Comparison of ENCODE assay signal across 1 cellular context in the genomic region with DNA sequence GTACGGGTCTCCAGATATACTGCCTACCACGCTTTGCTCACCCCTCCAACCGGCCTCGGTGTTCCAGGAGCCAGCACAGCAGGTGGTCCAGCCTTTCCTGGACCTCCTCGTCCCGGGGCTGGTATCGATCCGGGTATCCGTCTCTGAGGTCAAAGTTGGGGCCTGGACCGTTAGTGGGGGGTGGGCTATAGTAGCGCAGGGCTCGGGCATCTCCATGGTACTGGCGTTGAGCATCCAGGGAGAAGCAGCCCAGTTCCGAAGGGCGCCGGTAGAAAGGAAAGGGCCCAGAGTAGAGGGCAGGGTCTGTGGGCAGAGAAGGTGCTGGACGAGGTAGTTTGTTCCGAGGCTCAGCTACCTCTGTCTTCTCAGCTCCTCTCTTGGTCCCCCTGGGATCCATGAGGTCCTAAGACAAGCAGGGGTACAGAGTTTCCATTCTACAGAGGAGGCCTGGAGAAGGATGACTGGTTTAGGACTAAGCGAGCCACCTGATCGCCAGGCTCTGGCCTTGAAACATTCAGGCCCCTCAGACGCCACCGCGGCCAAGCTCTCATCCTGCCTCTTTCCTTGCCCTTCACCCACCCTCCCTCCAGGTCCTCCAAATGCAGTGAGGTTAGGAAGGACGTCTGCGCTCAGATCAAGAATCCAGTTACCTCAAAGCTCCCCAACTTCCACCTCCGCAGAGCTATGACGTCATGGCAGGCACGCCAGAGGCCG.
TF ChIP-seq lines count a peak whose summit lies in the region.

No MANE protein-coding gene starts in this region.

TF ChIP-seq in K562, 482 proteins besides CTCF, POLR2A, EP300 and RAD21 (continued from another document and continues in another):
- TF ChIP-seq TOE1 (IDR thresholded peaks at IDR 0.05; ENCODE audit: borderline replicate concordance) = no peak
- TF ChIP-seq TOE1 (CRISPR knock-in tag; IDR thresholded peaks at IDR 0.05; ENCODE audit: borderline replicate concordance, low read depth) = 0 out of 2 replicates have a peak, but pooled peaks have one; percentile 42
- TF ChIP-seq FOS (IDR thresholded peaks at IDR 0.05; ENCODE audit: extremely low read depth, insufficient read length) = no peak
- TF ChIP-seq, protein P1, sequence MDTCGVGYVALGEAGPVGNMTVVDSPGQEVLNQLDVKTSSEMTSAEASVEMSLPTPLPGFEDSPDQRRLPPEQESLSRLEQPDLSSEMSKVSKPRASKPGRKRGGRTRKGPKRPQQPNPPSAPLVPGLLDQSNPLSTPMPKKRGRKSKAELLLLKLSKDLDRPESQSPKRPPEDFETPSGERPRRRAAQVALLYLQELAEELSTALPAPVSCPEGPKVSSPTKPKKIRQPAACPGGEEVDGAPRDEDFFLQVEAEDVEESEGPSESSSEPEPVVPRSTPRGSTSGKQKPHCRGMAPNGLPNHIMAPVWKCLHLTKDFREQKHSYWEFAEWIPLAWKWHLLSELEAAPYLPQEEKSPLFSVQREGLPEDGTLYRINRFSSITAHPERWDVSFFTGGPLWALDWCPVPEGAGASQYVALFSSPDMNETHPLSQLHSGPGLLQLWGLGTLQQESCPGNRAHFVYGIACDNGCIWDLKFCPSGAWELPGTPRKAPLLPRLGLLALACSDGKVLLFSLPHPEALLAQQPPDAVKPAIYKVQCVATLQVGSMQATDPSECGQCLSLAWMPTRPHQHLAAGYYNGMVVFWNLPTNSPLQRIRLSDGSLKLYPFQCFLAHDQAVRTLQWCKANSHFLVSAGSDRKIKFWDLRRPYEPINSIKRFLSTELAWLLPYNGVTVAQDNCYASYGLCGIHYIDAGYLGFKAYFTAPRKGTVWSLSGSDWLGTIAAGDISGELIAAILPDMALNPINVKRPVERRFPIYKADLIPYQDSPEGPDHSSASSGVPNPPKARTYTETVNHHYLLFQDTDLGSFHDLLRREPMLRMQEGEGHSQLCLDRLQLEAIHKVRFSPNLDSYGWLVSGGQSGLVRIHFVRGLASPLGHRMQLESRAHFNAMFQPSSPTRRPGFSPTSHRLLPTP (IDR thresholded peaks at IDR 0.05; ENCODE audit: borderline replicate concordance, extremely low read depth, insufficient read length) = no peak
- no peak for TF ChIP-seq ZNF695 (CRISPR knock-in tag; IDR thresholded peaks at IDR 0.05)
- TF ChIP-seq, protein P2, sequence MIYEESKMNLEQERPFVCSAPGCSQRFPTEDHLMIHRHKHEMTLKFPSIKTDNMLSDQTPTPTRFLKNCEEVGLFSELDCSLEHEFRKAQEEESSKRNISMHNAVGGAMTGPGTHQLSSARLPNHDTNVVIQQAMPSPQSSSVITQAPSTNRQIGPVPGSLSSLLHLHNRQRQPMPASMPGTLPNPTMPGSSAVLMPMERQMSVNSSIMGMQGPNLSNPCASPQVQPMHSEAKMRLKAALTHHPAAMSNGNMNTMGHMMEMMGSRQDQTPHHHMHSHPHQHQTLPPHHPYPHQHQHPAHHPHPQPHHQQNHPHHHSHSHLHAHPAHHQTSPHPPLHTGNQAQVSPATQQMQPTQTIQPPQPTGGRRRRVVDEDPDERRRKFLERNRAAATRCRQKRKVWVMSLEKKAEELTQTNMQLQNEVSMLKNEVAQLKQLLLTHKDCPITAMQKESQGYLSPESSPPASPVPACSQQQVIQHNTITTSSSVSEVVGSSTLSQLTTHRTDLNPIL (CRISPR knock-in tag; IDR thresholded peaks at IDR 0.05) = peak; percentile 88; the same call in 1 of the 2 replicates
- TF ChIP-seq, protein P3, sequence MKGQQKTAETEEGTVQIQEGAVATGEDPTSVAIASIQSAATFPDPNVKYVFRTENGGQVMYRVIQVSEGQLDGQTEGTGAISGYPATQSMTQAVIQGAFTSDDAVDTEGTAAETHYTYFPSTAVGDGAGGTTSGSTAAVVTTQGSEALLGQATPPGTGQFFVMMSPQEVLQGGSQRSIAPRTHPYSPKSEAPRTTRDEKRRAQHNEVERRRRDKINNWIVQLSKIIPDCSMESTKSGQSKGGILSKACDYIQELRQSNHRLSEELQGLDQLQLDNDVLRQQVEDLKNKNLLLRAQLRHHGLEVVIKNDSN (CRISPR knock-in tag; IDR thresholded peaks at IDR 0.05) = no peak
- TF ChIP-seq ZC3H8 (IDR thresholded peaks at IDR 0.05) = no peak
- TF ChIP-seq, protein P4, sequence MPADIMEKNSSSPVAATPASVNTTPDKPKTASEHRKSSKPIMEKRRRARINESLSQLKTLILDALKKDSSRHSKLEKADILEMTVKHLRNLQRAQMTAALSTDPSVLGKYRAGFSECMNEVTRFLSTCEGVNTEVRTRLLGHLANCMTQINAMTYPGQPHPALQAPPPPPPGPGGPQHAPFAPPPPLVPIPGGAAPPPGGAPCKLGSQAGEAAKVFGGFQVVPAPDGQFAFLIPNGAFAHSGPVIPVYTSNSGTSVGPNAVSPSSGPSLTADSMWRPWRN (IDR thresholded peaks at IDR 0.05; ENCODE audit: low read depth) = no peak
- no peak for TF ChIP-seq RNF2 (IDR thresholded peaks at IDR 0.05)
- TF ChIP-seq, protein P5, sequence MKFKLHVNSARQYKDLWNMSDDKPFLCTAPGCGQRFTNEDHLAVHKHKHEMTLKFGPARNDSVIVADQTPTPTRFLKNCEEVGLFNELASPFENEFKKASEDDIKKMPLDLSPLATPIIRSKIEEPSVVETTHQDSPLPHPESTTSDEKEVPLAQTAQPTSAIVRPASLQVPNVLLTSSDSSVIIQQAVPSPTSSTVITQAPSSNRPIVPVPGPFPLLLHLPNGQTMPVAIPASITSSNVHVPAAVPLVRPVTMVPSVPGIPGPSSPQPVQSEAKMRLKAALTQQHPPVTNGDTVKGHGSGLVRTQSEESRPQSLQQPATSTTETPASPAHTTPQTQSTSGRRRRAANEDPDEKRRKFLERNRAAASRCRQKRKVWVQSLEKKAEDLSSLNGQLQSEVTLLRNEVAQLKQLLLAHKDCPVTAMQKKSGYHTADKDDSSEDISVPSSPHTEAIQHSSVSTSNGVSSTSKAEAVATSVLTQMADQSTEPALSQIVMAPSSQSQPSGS (CRISPR knock-in tag; IDR thresholded peaks at IDR 0.05) = no peak; the same call in 1 of the 2 replicates
- no peak for TF ChIP-seq ESRRB (CRISPR knock-in tag; IDR thresholded peaks at IDR 0.05; ENCODE audit: borderline replicate concordance)
- no peak for TF ChIP-seq GABPB2 (CRISPR knock-in tag; conservative IDR thresholded peaks at IDR 0.05)
- TF ChIP-seq, protein P6, sequence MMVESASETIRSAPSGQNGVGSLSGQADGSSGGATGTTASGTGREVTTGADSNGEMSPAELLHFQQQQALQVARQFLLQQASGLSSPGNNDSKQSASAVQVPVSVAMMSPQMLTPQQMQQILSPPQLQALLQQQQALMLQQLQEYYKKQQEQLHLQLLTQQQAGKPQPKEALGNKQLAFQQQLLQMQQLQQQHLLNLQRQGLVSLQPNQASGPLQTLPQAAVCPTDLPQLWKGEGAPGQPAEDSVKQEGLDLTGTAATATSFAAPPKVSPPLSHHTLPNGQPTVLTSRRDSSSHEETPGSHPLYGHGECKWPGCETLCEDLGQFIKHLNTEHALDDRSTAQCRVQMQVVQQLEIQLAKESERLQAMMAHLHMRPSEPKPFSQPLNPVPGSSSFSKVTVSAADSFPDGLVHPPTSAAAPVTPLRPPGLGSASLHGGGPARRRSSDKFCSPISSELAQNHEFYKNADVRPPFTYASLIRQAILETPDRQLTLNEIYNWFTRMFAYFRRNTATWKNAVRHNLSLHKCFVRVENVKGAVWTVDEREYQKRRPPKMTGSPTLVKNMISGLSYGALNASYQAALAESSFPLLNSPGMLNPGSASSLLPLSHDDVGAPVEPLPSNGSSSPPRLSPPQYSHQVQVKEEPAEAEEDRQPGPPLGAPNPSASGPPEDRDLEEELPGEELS (CRISPR knock-in tag; IDR thresholded peaks at IDR 0.05; ENCODE audit: borderline replicate concordance) = peak; percentile 9; the same call in 1 of the 2 replicates
- TF ChIP-seq HCFC1 (IDR thresholded peaks at IDR 0.05; ENCODE audit: low read depth, low read length) = no peak
- TF ChIP-seq FOXK1 (CRISPR knock-in tag; IDR thresholded peaks at IDR 0.05; ENCODE audit: borderline replicate concordance) = no peak
- no peak for TF ChIP-seq SIN3A (IDR thresholded peaks at IDR 0.05; ENCODE audit: borderline replicate concordance in 2 of 2, control insufficient read depth in 1 of 2, low read depth in 2 of 2, low read length in 2 of 2)
- TF ChIP-seq, protein P7, sequence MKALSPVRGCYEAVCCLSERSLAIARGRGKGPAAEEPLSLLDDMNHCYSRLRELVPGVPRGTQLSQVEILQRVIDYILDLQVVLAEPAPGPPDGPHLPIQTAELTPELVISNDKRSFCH (CRISPR knock-in tag; IDR thresholded peaks at IDR 0.05) = peak; percentile 68; the same call in 1 of the 2 replicates
- TF ChIP-seq, protein P7 (tag; IDR thresholded peaks at IDR 0.05) = no peak
- no peak for TF ChIP-seq RBBP5 (IDR thresholded peaks at IDR 0.05; ENCODE audit: borderline replicate concordance, insufficient read depth, low read length, poor library complexity, severe bottlenecking)
- TF ChIP-seq, protein P8, sequence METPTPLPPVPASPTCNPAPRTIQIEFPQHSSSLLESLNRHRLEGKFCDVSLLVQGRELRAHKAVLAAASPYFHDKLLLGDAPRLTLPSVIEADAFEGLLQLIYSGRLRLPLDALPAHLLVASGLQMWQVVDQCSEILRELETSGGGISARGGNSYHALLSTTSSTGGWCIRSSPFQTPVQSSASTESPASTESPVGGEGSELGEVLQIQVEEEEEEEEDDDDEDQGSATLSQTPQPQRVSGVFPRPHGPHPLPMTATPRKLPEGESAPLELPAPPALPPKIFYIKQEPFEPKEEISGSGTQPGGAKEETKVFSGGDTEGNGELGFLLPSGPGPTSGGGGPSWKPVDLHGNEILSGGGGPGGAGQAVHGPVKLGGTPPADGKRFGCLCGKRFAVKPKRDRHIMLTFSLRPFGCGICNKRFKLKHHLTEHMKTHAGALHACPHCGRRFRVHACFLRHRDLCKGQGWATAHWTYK (CRISPR knock-in tag; IDR thresholded peaks at IDR 0.05) = no peak; the same call in 1 of the 2 replicates
- TF ChIP-seq ZNF589 (CRISPR knock-in tag; IDR thresholded peaks at IDR 0.05; ENCODE audit: low read depth) = no peak; the same call in 1 of the 2 replicates
- TF ChIP-seq, protein P9, sequence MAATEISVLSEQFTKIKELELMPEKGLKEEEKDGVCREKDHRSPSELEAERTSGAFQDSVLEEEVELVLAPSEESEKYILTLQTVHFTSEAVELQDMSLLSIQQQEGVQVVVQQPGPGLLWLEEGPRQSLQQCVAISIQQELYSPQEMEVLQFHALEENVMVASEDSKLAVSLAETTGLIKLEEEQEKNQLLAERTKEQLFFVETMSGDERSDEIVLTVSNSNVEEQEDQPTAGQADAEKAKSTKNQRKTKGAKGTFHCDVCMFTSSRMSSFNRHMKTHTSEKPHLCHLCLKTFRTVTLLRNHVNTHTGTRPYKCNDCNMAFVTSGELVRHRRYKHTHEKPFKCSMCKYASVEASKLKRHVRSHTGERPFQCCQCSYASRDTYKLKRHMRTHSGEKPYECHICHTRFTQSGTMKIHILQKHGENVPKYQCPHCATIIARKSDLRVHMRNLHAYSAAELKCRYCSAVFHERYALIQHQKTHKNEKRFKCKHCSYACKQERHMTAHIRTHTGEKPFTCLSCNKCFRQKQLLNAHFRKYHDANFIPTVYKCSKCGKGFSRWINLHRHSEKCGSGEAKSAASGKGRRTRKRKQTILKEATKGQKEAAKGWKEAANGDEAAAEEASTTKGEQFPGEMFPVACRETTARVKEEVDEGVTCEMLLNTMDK (IDR thresholded peaks at IDR 0.05; ENCODE audit: borderline replicate concordance, insufficient read depth, low read depth, low read length, poor library complexity, severe bottlenecking) = no peak
- TF ChIP-seq CBX5 (IDR thresholded peaks at IDR 0.05; ENCODE audit: borderline replicate concordance, low read depth) = no peak
- TF ChIP-seq, protein P10, sequence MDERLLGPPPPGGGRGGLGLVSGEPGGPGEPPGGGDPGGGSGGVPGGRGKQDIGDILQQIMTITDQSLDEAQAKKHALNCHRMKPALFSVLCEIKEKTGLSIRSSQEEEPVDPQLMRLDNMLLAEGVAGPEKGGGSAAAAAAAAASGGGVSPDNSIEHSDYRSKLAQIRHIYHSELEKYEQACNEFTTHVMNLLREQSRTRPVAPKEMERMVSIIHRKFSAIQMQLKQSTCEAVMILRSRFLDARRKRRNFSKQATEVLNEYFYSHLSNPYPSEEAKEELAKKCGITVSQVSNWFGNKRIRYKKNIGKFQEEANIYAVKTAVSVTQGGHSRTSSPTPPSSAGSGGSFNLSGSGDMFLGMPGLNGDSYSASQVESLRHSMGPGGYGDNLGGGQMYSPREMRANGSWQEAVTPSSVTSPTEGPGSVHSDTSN (CRISPR knock-in tag; IDR thresholded peaks at IDR 0.05; ENCODE audit: low read depth) = no peak
- TF ChIP-seq, protein P10 (tag; conservative IDR thresholded peaks at IDR 0.05; ENCODE audit: low read depth) = no peak
- TF ChIP-seq ZNF785 (CRISPR knock-in tag; IDR thresholded peaks at IDR 0.05) = peak; percentile 20; the same call in 1 of the 2 replicates
- peak; percentile 86 for TF ChIP-seq ZNF583 (CRISPR knock-in tag; IDR thresholded peaks at IDR 0.05)
- TF ChIP-seq ZNF174 (CRISPR knock-in tag; IDR thresholded peaks at IDR 0.05) = no peak
- TF ChIP-seq STAT5A (IDR thresholded peaks at IDR 0.05; ENCODE audit: borderline replicate concordance, low read length) = no peak; the same call in 1 of the 2 replicates
- no peak for TF ChIP-seq MED1 (CRISPR knock-in tag; IDR thresholded peaks at IDR 0.05; ENCODE audit: borderline replicate concordance)
- TF ChIP-seq, protein P11, sequence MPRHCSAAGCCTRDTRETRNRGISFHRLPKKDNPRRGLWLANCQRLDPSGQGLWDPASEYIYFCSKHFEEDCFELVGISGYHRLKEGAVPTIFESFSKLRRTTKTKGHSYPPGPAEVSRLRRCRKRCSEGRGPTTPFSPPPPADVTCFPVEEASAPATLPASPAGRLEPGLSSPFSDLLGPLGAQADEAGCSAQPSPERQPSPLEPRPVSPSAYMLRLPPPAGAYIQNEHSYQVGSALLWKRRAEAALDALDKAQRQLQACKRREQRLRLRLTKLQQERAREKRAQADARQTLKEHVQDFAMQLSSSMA (CRISPR knock-in tag; IDR thresholded peaks at IDR 0.05) = no peak
- no peak for TF ChIP-seq RFX5 (IDR thresholded peaks at IDR 0.05; ENCODE audit: low read depth, low read length)
- no peak for TF ChIP-seq CBX8 (IDR thresholded peaks at IDR 0.05; ENCODE audit: borderline replicate concordance, extremely low read depth, low read depth, low read length, poor library complexity, severe bottlenecking)
- no peak for TF ChIP-seq CCAR2 (IDR thresholded peaks at IDR 0.05; ENCODE audit: low read depth, low read length)
- TF ChIP-seq ZNF41 (CRISPR knock-in tag; conservative IDR thresholded peaks at IDR 0.05) = peak; percentile 82
- no peak for TF ChIP-seq RBM15 (IDR thresholded peaks at IDR 0.05; ENCODE audit: insufficient read depth, low read length)
- TF ChIP-seq SP1 (CRISPR knock-in tag; IDR thresholded peaks at IDR 0.05) = no peak
- TF ChIP-seq, protein P12, sequence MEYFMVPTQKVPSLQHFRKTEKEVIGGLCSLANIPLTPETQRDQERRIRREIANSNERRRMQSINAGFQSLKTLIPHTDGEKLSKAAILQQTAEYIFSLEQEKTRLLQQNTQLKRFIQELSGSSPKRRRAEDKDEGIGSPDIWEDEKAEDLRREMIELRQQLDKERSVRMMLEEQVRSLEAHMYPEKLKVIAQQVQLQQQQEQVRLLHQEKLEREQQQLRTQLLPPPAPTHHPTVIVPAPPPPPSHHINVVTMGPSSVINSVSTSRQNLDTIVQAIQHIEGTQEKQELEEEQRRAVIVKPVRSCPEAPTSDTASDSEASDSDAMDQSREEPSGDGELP (CRISPR knock-in tag; IDR thresholded peaks at IDR 0.05; ENCODE audit: borderline replicate concordance) = no peak
